19 cellular contexts compared by ENCODE assay signal in genomic region chr11:104522650-104523049, GRCh38.
DNase-seq lines count a peak whose midpoint lies in the region; ATAC-seq and TF ChIP-seq lines count a peak whose summit lies in the region.
"Had no signal": no experiment of that assay in that cellular context is flagged by ENCODE, and none has a peak within 500 bp of the region (broad histone marks: within the 10 kb centered on the region; RNA-seq: fewer than 3 reads in every experiment).

No MANE protein-coding gene starts in this region.

- H3K27me3 ChIP-seq in GM23248 (replicated peaks; ENCODE audit: insufficient read depth), result no peaks in the 10 kb centered on the region
- H3K27me3 ChIP-seq: cardiac muscle cell, esophagus muscularis mucosa, MG63, testis had no signal

- H3K4me1 ChIP-seq in GM23248 (ENCODE audit: insufficient read depth), result no peaks in the 10 kb centered on the region
- H3K4me1 ChIP-seq: prostate gland, testis had no signal

- ATAC-seq in sciatic nerve (peak; percentile 74), GM18858 (IDR thresholded peaks at IDR 0.05; ENCODE audit: unreplicated experiment) (no peak)

- H3K27ac ChIP-seq in GM23248, result no peak overlapping the region
- H3K27ac ChIP-seq: cardiac muscle cell, esophagus muscularis mucosa, prostate gland, testis had no signal

- H3F3A ChIP-seq in GM23248 (ENCODE audit: insufficient read depth), result no peaks in the 10 kb centered on the region

- H3K9me3 ChIP-seq in GM23248 (ENCODE audit: low read depth), result no peaks in the 10 kb centered on the region
- H3K9me3 ChIP-seq: esophagus muscularis mucosa, MG63, prostate gland, testis had no signal

- peak; percentile 74 for DNase-seq in NCI-H748 (lab: John Stamatoyannopoulos, UW; ENCODE audit: unreplicated experiment)
- no peak for DNase-seq in NCI-H748 treated with DMSO at 0.1 percent for 48 hours (lab: John Stamatoyannopoulos, UW)
- peak; percentile 60 for DNase-seq in NCI-H774 (lab: John Stamatoyannopoulos, UW)
- DNase-seq in erythroblast (lab: John Stamatoyannopoulos, UW), result peak; percentile 17 to 62
- no peak for DNase-seq in sciatic nerve (ENCODE audit: low spot score)
- DNase-seq in GM23248, result no peak
- no peak for DNase-seq in germinal center (ENCODE audit: low spot score)
- DNase-seq: activated CD4-positive, CD25-positive, alpha-beta regulatory T cell treated with anti-CD3 and anti-CD28 coated beads, Interleukin-2, amount 50 U/mL, for 72 hours; activated naive CD8-positive, alpha-beta T cell treated with anti-CD3 and anti-CD28 coated beads, Interleukin-2, amount 10 ng/mL, durations not matched to agents 7 days and 5 days; DND-41; kidney; MG63; NCI-H510A; stimulated activated CD4-positive, alpha-beta T cell treated with anti-CD3 and anti-CD28 coated beads, Interleukin-12 subunit alpha, Interleukin-12 subunit beta, amount 100 ng/mL, for 4 hours; testis had no signal

- no peaks in the 10 kb centered on the region for H3K79me2 ChIP-seq in GM23248 (ENCODE audit: insufficient read depth)

- in situ Hi-C loops in GM23248 (cut with MboI), result no loop called here

- H3K36me3 ChIP-seq in GM23248 (ENCODE audit: low read depth), result no peaks in the 10 kb centered on the region
- H3K36me3 ChIP-seq: cardiac muscle cell, esophagus muscularis mucosa, MG63, prostate gland had no signal

- intact Hi-C loops in sciatic nerve (cut with DNase I), result no loop called here

- H3K4me2 ChIP-seq in GM23248 (ENCODE audit: unreplicated experiment), result no peak overlapping the region

- TF ChIP-seq POLR2A in erythroblast (IDR thresholded peaks at IDR 0.05; ENCODE audit: low read length), result no peak

- no peak overlapping the region for H2AFZ ChIP-seq in GM23248

- H3K9me2 ChIP-seq in GM23248 (ENCODE audit: insufficient read depth), result no peaks in the 10 kb centered on the region

- no peak overlapping the region for H3K4me3 ChIP-seq in GM23248
- H3K4me3 ChIP-seq: cardiac muscle cell, esophagus muscularis mucosa, MG63, prostate gland, testis had no signal

- no peak overlapping the region for H3K9ac ChIP-seq in GM23248

- no peaks in the 10 kb centered on the region for H4K20me1 ChIP-seq in GM23248 (ENCODE audit: insufficient read depth)

Comparison
In these comparisons a context has a peak if more than half of its experiments do, and no peak if none do; other contexts are left out.
1. DNase-seq: peak in NCI-H748 (single experiment), NCI-H774 (single experiment) and erythroblast (2 of 2); none in NCI-H748 treated with DMSO at 0.1 percent for 48 hours (single experiment), sciatic nerve (single experiment), GM23248 (single experiment) and germinal center (single experiment).